In the genomic region with DNA sequence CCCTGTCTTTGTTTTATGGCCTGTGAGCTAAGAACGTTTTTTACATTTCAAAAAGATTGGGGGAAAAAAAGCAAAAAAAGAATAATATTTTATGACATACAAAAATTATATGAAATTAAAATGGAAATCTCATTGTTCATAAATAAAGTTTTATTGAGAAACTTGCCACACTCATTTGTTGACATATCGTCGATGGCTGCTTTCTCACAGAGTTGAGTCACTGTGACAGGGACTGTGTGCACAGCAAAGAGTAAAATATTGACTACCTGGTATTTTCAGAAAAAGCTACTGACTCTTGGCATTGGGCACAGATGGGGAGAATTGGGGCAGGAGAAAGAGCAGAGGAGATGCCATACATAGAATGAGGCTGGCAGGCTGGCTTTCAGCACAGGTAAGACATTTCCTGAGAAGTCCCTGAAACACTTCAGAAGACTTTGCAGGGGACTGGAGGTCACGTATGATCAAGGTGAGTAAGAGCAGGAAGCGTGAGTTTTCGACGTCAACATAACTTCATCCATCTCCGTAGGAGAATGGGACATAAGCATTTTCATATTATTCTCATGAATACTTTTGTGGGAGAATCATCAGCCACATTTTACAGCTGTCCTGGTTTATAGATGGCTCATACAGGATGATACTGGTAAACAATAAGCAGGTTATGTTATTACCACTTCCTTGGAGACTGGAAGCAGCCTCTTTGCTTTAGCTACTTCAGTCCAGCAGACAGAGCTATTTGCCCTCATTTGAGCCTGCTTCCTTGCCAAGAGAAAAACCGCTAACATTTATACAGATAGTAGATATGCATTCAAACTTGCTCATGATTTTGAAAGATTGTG, we compare ENCODE assay signal across 12 cellular contexts. TPM values are rescaled to one million over a fixed set of nuclear protein-coding genes. Genes with fewer than 3 reads are reported as not detected.
A peak's percentile ranks its signal among the peaks of the same experiment; 100 is the strongest.
DNase-seq lines count a peak whose midpoint lies in the region; ATAC-seq, FAIRE-seq and TF ChIP-seq lines count a peak whose summit lies in the region.
"Had no signal": no experiment of that assay in that cellular context is flagged by ENCODE, and none has a peak within 500 bp of the region (broad histone marks: within the 10 kb centered on the region; RNA-seq: fewer than 3 reads in every experiment).

No MANE protein-coding gene starts in this region.

- no peak overlapping the region for H3K27ac ChIP-seq in CD8-positive, alpha-beta memory T cell (ENCODE audit: low read depth, low read length)

- no peak overlapping the region for H3K4me3 ChIP-seq in CD8-positive, alpha-beta memory T cell (ENCODE audit: low read length)
- H3K4me3 ChIP-seq in adipocyte (ENCODE audit: low read length): no peak overlapping the region
- H3K4me3 ChIP-seq: lung had no signal

- POLR2A ChIA-PET in CD8-positive, alpha-beta memory T cell (lab: Charles Lee): no interaction called here

- DNase-seq in CD8-positive, alpha-beta memory T cell: no peak
- DNase-seq in HTR-8/SVneo (ENCODE audit: insufficient read length, low spot score) (peak; percentile 54), adipocyte (ENCODE audit: low read depth) (peak; percentile 11), kidney tubule cell (ENCODE audit: low spot score) (peak; percentile 62), H54 (ENCODE audit: insufficient read length, low spot score) (no peak)
- no peak for DNase-seq in activated CD8-positive, alpha-beta memory T cell treated with anti-CD3 and anti-CD28 coated beads for 24 hours
- DNase-seq: erythroblast, NCI-H146 had no signal

- H3K4me3 Mint-ChIP-seq in CD8-positive, alpha-beta memory T cell: no peak overlapping the region
- H3K4me3 Mint-ChIP-seq: activated naive CD4-positive, alpha-beta T cell treated with anti-CD3 and anti-CD28 coated beads, Interleukin-2, amount 50 U/mL, for 24 hours had no signal

- no peaks in the 10 kb centered on the region for H3K9me3 ChIP-seq in CD8-positive, alpha-beta memory T cell (ENCODE audit: low read length)
- H3K9me3 ChIP-seq in adipocyte (ENCODE audit: control insufficient read depth, low read length): no peaks in the 10 kb centered on the region

- H3K9ac ChIP-seq in adipocyte (ENCODE audit: low read length): no peak overlapping the region

- H3K27ac Mint-ChIP-seq in CD8-positive, alpha-beta memory T cell: peak overlapping the region in 5 of 8 donors; percentile 0 to 67 (median 20)
- H3K27ac Mint-ChIP-seq: activated naive CD4-positive, alpha-beta T cell treated with anti-CD3 and anti-CD28 coated beads, Interleukin-2, amount 50 U/mL, for 24 hours had no signal

- CTCF ChIA-PET in CD8-positive, alpha-beta memory T cell (lab: Charles Lee): interaction anchor here (1.2 kb wide), 1 partner anchor 20 kb away, joined by 4 read pairs; no protein-coding TSS in a partner anchor

- no peaks in the 10 kb centered on the region for H3K36me3 ChIP-seq in CD8-positive, alpha-beta memory T cell (ENCODE audit: insufficient read depth, low read length)
- no peaks in the 10 kb centered on the region for H3K36me3 ChIP-seq in adipocyte (ENCODE audit: control insufficient read depth, insufficient read depth, low read length, severe bottlenecking)

- FAIRE-seq in HTR-8/SVneo (lab: Jason Lieb, UNC): no peak
- no peak for FAIRE-seq in H54 (lab: Jason Lieb, UNC)

- peaks cover 0 to 11% of the 10 kb centered on the region in 2 donors for H3K27me3 Mint-ChIP-seq in CD8-positive, alpha-beta memory T cell
- H3K27me3 Mint-ChIP-seq: activated naive CD4-positive, alpha-beta T cell treated with anti-CD3 and anti-CD28 coated beads, Interleukin-2, amount 50 U/mL, for 24 hours had no signal

- TF ChIP-seq POLR2A in H54 (IDR thresholded peaks at IDR 0.05; ENCODE audit: low read depth, low read length): no peak

- ATAC-seq in HG03469 (IDR thresholded peaks at IDR 0.05; ENCODE audit: unreplicated experiment): no peak
- ATAC-seq in HG03457 (IDR thresholded peaks at IDR 0.05; ENCODE audit: unreplicated experiment): no peak

- peaks cover 0 to 7% (median 0%) of the 10 kb centered on the region in 3 donors for H3K4me1 Mint-ChIP-seq in CD8-positive, alpha-beta memory T cell

- no peaks in the 10 kb centered on the region for H3K9me3 Mint-ChIP-seq in CD8-positive, alpha-beta memory T cell
- H3K9me3 Mint-ChIP-seq: activated naive CD4-positive, alpha-beta T cell treated with anti-CD3 and anti-CD28 coated beads, Interleukin-2, amount 50 U/mL, for 24 hours had no signal

- H3K36me3 Mint-ChIP-seq in CD8-positive, alpha-beta memory T cell: no peaks in the 10 kb centered on the region
- H3K36me3 Mint-ChIP-seq: activated naive CD4-positive, alpha-beta T cell treated with anti-CD3 and anti-CD28 coated beads, Interleukin-2, amount 50 U/mL, for 24 hours had no signal

- no peaks in the 10 kb centered on the region for H3K4me1 ChIP-seq in CD8-positive, alpha-beta memory T cell (ENCODE audit: insufficient read depth, low read length)
- peaks cover 29% of the 10 kb centered on the region for H3K4me1 ChIP-seq in adipocyte (ENCODE audit: control insufficient read depth, insufficient read depth, low read length)

- H3K27me3 ChIP-seq in CD8-positive, alpha-beta memory T cell (ENCODE audit: insufficient read depth, low read length, poor library complexity, severe bottlenecking): no peaks in the 10 kb centered on the region
- no peaks in the 10 kb centered on the region for H3K27me3 ChIP-seq in adipocyte (replicated peaks; ENCODE audit: control insufficient read depth, insufficient read depth, low read length)

RNA-seq across cellular contexts. Expression of a gene that starts 32.5 kb away (rescaled TPM):
- total RNA-seq in CD8-positive, alpha-beta memory T cell: 100 to 1,000 TPM; 120 to 121 TPM
- polyA plus RNA-seq in CD8-positive, alpha-beta memory T cell: 17.0 TPM

Comparison
In these comparisons a context has a peak if more than half of its experiments do, and no peak if none do; other contexts are left out.
1. DNase-seq: peak in HTR-8/SVneo (single experiment), adipocyte (single experiment) and kidney tubule cell (single experiment); none in CD8-positive, alpha-beta memory T cell (0 of 5), activated CD8-positive, alpha-beta memory T cell treated with anti-CD3 and anti-CD28 coated beads for 24 hours (single experiment) and H54 (single experiment).